In the genomic region with DNA sequence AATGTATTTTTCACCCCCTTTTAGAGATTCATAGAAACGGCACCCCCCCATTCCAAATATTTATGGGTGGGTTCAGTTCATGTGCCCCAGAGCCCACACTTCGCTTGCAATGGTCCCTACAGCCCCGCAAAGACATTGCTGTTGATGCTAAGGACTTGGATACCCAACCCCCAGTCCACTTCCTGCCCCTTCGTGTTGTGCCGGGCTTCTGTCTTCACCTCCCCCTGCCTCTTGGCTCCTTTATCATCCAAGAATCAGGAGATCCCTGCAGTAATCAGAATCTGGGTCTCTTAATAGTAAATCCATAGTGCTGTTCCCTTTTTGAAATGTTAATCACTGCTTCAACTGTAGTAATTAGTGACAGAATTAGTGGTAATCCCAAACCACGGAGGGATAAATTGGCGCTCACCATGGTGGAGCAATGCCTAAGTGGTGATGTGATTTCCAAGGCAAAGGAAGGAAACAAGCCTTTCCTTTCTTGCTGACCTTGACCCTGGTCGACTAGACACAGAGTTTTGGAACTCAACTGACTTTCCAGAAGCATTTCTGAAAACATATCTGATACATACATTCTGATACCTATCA, we compare ENCODE assay signal across 8 cellular contexts.
A peak's percentile ranks its signal among the peaks of the same experiment; 100 is the strongest.
DNase-seq lines count a peak whose midpoint lies in the region; ATAC-seq and TF ChIP-seq lines count a peak whose summit lies in the region.
"Had no signal": no experiment of that assay in that cellular context is flagged by ENCODE, and none has a peak within 500 bp of the region (broad histone marks: within the 10 kb centered on the region; RNA-seq: fewer than 3 reads in every experiment).

No MANE protein-coding gene starts in this region.

- peak; percentile 58 for DNase-seq in GM23338 (ENCODE audit: low spot score)
- DNase-seq in T-cell = no peak
- DNase-seq in gastrocnemius medialis = no peak
- no peak for DNase-seq in NOMO-1 (lab: John Stamatoyannopoulos, UW; ENCODE audit: unreplicated experiment in 2 of 2)
- no peak for DNase-seq in stimulated activated CD4-positive, alpha-beta T cell treated with anti-CD3 and anti-CD28 coated beads, Interleukin-4, amount 100 ng/mL, for 1 hour
- DNase-seq: central memory CD4-positive, alpha-beta T cell had no signal

- H3K79me2 ChIP-seq in GM23338 (replicated peaks; ENCODE audit: insufficient read depth) = peaks cover 98% of the 10 kb centered on the region

- H3K4me1 Mint-ChIP-seq in GM23338 (peaks cover 67% of the 10 kb centered on the region), T-cell (peaks cover 83 to 92% (median 86%) of the 10 kb centered on the region in 3 donors)

- POLR2A ChIA-PET in T-cell (lab: Charles Lee) = no interaction called here

- peaks cover 10% of the 10 kb centered on the region; the same call in 1 of the 2 replicates for H3K36me3 ChIP-seq in GM23338 (ENCODE audit: insufficient read depth)
- H3K36me3 ChIP-seq in esophagus (ENCODE audit: control insufficient read depth in 2 of 2, insufficient read depth in 2 of 2, low read length in 1 of 2) = peaks cover 0 to 14% of the 10 kb centered on the region in 2 donors
- H3K36me3 ChIP-seq in gastrocnemius medialis = no peaks in the 10 kb centered on the region

- H3K9me3 ChIP-seq in esophagus (ENCODE audit: control insufficient read depth in 2 of 2, insufficient read depth in 1 of 2, low read depth in 1 of 2, low read length in 1 of 2) (no peaks in the 10 kb centered on the region), gastrocnemius medialis (no peaks in the 10 kb centered on the region)

- H3K4me3 ChIP-seq in GM23338 = peak overlapping the region; percentile 0; the same call in 1 of the 2 replicates
- H3K4me3 ChIP-seq in esophagus (ENCODE audit: low read depth in 1 of 2, low read length in 2 of 2) = no peak overlapping the region
- no peak overlapping the region for H3K4me3 ChIP-seq in gastrocnemius medialis

- ATAC-seq in GM23338 (peak; percentile 34), T-cell (replicated peaks in 1 of 4) (no peak), gastrocnemius medialis (no peak), HG03159 (IDR thresholded peaks at IDR 0.05; ENCODE audit: unreplicated experiment) (no peak)

- peak overlapping the region; percentile 74 for H3K4me2 ChIP-seq in GM23338

- H3K27me3 Mint-ChIP-seq in GM23338 (ENCODE audit: insufficient read depth, low read depth, poor library complexity) (peaks cover 10% of the 10 kb centered on the region), T-cell (no peaks in the 10 kb centered on the region)

- WGBS in esophagus, 2 donors = 58 to 64% methylated on average over 8 of the region's 8 CpGs

- peaks cover 9% of the 10 kb centered on the region for H3F3A ChIP-seq in GM23338 (replicated peaks; ENCODE audit: low read depth)

- H3K27ac Mint-ChIP-seq in GM23338 (peak overlapping the region; percentile 89), T-cell (peak overlapping the region; percentile 94 to 97)

- H3K27ac ChIP-seq in GM23338 (ENCODE audit: low read depth) = peak overlapping the region; percentile 89
- peak overlapping the region; percentile 27 to 30 for H3K27ac ChIP-seq in esophagus (ENCODE audit: low read depth in 2 of 2, low read length in 1 of 2)
- peak overlapping the region; percentile 51 to 77 (median 70) for H3K27ac ChIP-seq in gastrocnemius medialis

- H4K20me1 ChIP-seq in GM23338 (replicated peaks; ENCODE audit: insufficient read depth) = no peaks in the 10 kb centered on the region

- no peak overlapping the region for H2AFZ ChIP-seq in GM23338

- H3K9me2 ChIP-seq in GM23338 (ENCODE audit: insufficient read depth) = 0 out of 2 replicates have a peak, but pooled peaks cover 3% of the 10 kb centered on the region

- no peak for TF ChIP-seq POLR2A in gastrocnemius medialis (IDR thresholded peaks at IDR 0.05)

- in situ Hi-C loops in gastrocnemius medialis (cut with MboI; ENCODE audit: low sequenced_read_pairs in 4 of 4) = no loop called here

- H3K4me3 Mint-ChIP-seq in GM23338 (no peak overlapping the region), T-cell (peak overlapping the region; percentile 2 to 73 (median 11))

- H3K9me3 Mint-ChIP-seq in GM23338 = no peaks in the 10 kb centered on the region
- no peaks in the 10 kb centered on the region for H3K9me3 Mint-ChIP-seq in T-cell

- H3K4me1 ChIP-seq in GM23338 (ENCODE audit: insufficient read depth) = peaks cover 71% of the 10 kb centered on the region
- peaks cover 3 to 35% of the 10 kb centered on the region in 2 donors for H3K4me1 ChIP-seq in esophagus (ENCODE audit: control insufficient read depth in 2 of 2, insufficient read depth in 2 of 2, low read length in 1 of 2)
- H3K4me1 ChIP-seq in gastrocnemius medialis = peaks cover 46 to 55% of the 10 kb centered on the region in 2 donors

- H3K27me3 ChIP-seq in GM23338 (ENCODE audit: insufficient read depth) = no peaks in the 10 kb centered on the region
- H3K27me3 ChIP-seq in esophagus (ENCODE audit: control insufficient read depth in 1 of 2, insufficient read depth in 2 of 2, low read length in 2 of 2) = no peaks in the 10 kb centered on the region
- H3K27me3 ChIP-seq in gastrocnemius medialis = no peaks in the 10 kb centered on the region

- H3K36me3 Mint-ChIP-seq in GM23338 (ENCODE audit: low read depth) (peaks cover 67% of the 10 kb centered on the region), T-cell (peaks cover 17% of the 10 kb centered on the region)

- CTCF ChIA-PET in T-cell (lab: Charles Lee) = no interaction called here

- intact Hi-C loops in gastrocnemius medialis (cut with DNase I; ENCODE audit: low total_unique reads) = no loop called here

- TF ChIP-seq CTCF in GM23338 (conservative IDR thresholded peaks at IDR 0.05; ENCODE audit: low read depth in 2 of 2) (no peak), gastrocnemius medialis (IDR thresholded peaks at IDR 0.05 in 4 of 5, conservative IDR thresholded peaks at IDR 0.05 in 1 of 5) (no peak)

TF ChIP-seq in GM23338, 12 proteins besides CTCF, POLR2A, EP300 and RAD21:
- TF ChIP-seq NANOG (IDR thresholded peaks at IDR 0.05; ENCODE audit: borderline replicate concordance) = 0 out of 2 replicates have a peak, but pooled peaks have one; percentile 30
- no peak for TF ChIP-seq STAT1 (IDR thresholded peaks at IDR 0.05; ENCODE audit: unreplicated experiment)
- TF ChIP-seq CREB1 (CRISPR knock-in tag; IDR thresholded peaks at IDR 0.05; ENCODE audit: low read depth) = no peak

Comparison
In these comparisons a context has a peak if more than half of its experiments do, and no peak if none do; other contexts are left out.
1. H3K27ac ChIP-seq: peak in every context shown above with its lines; median percentile 89 in GM23338; 70 in gastrocnemius medialis; 28 in esophagus.